8 cellular contexts compared by ENCODE assay signal in genomic region chr11:34356918-34357645, GRCh38. TPM values are rescaled to one million over a fixed set of nuclear protein-coding genes. Genes with fewer than 3 reads are reported as not detected.
A peak's percentile ranks its signal among the peaks of the same experiment; 100 is the strongest.
DNase-seq lines count a peak whose midpoint lies in the region; ATAC-seq and TF ChIP-seq lines count a peak whose summit lies in the region.

No MANE protein-coding gene starts in this region.

- ATAC-seq in GM21367 (IDR thresholded peaks at IDR 0.05; ENCODE audit: unreplicated experiment): peak; percentile 15
- ATAC-seq in lower lobe of right lung: peak; percentile 57 to 76

- H3K27me3 ChIP-seq in lower lobe of right lung (ENCODE audit: low read depth): peaks cover 19% of the 10 kb centered on the region

- H3K4me3 Mint-ChIP-seq in CD14-positive monocyte: peak overlapping the region; percentile 81 to 88

- DNase-seq in CD14-positive monocyte (ENCODE audit: low spot score): no peak
- DNase-seq in MV-4-11 (lab: John Stamatoyannopoulos, UW): peak; percentile 42
- DNase-seq in activated CD4-positive, alpha-beta T cell treated with anti-CD3 and anti-CD28 coated beads, Interleukin-2, amount 50 U/mL, for 4 hours: peak; percentile 29 to 36
- DNase-seq in ecto neural progenitor cell (ENCODE audit: low spot score): peak; percentile 80
- DNase-seq in lower lobe of right lung: peak; percentile 74
- peak in 2 of 3 donors; percentile 9 to 39 for DNase-seq in stimulated activated CD4-positive, alpha-beta T cell treated with anti-CD3 and anti-CD28 coated beads, TNF-alpha, amount 100 ng/mL, for 1 hour (ENCODE audit: low read depth in 3 of 3, low spot score in 1 of 3)
- no peak for DNase-seq in cortex of kidney (lab: John Stamatoyannopoulos, UW)

- peak overlapping the region in 1 of 7 donors; percentile 58 for H3K27ac Mint-ChIP-seq in CD14-positive monocyte

- H3K4me1 ChIP-seq in lower lobe of right lung: peaks cover 31% of the 10 kb centered on the region

- intact Hi-C loops in CD14-positive monocyte (cut with micrococcal nuclease) (loop anchor here (5.0 to 10.0 kb wide), 8 partner anchors 50 to 492 kb away; partner anchors contain the start of gene NAT10 (in 1 of the 2)), lower lobe of right lung (cut with DNase I) (loop anchor here (5.0 kb wide), 2 partner anchors 185 to 360 kb away; no protein-coding TSS in a partner anchor)

- H3K36me3 Mint-ChIP-seq in CD14-positive monocyte: peaks cover 8 to 20% of the 10 kb centered on the region in 2 donors

- H3K27me3 Mint-ChIP-seq in CD14-positive monocyte (ENCODE audit: low read depth in 3 of 3): peaks cover 22 to 43% (median 27%) of the 10 kb centered on the region in 3 donors

- H3K4me1 Mint-ChIP-seq in CD14-positive monocyte: peaks cover 33% of the 10 kb centered on the region

- H3K36me3 ChIP-seq in lower lobe of right lung: no peaks in the 10 kb centered on the region

- H3K27ac ChIP-seq in lower lobe of right lung: peak overlapping the region; percentile 59

- TF ChIP-seq CTCF in CD14-positive monocyte (IDR thresholded peaks at IDR 0.05) (no peak), lower lobe of right lung (IDR thresholded peaks at IDR 0.05) (no peak)

- H3K9me3 Mint-ChIP-seq in CD14-positive monocyte: peaks cover 0 to 4% (median 0%) of the 10 kb centered on the region in 7 donors

- H3K4me3 ChIP-seq in lower lobe of right lung: peak overlapping the region; percentile 71

- no peaks in the 10 kb centered on the region for H3K9me3 ChIP-seq in lower lobe of right lung

RNA-seq across cellular contexts. Expression of gene ABTB2, which starts 0.7 kb away (rescaled TPM):
- polyA plus RNA-seq in CD14-positive monocyte: under 1 TPM; 0.25 to 0.26 TPM
- total RNA-seq in lower lobe of right lung: 2.7 TPM

Comparison
In these comparisons a context has a peak if more than half of its experiments do, and no peak if none do; other contexts are left out.
1. DNase-seq: peak in MV-4-11 (single experiment), activated CD4-positive, alpha-beta T cell treated with anti-CD3 and anti-CD28 coated beads, Interleukin-2, amount 50 U/mL, for 4 hours (2 of 2), ecto neural progenitor cell (single experiment), lower lobe of right lung (single experiment) and stimulated activated CD4-positive, alpha-beta T cell treated with anti-CD3 and anti-CD28 coated beads, TNF-alpha, amount 100 ng/mL, for 1 hour (2 of 3); none in CD14-positive monocyte (single experiment) and cortex of kidney (single experiment).